ENCODE assay signal across 8 cellular contexts in genomic region chr12:50110127-50110761, GRCh38. TPM values are rescaled to one million over a fixed set of nuclear protein-coding genes. Genes with fewer than 3 reads are reported as not detected.
DNase-seq lines count a peak whose midpoint lies in the region; ATAC-seq and TF ChIP-seq lines count a peak whose summit lies in the region.

No MANE protein-coding gene starts in this region.

- POLR2A ChIA-PET in A673 (lab: Charles Lee; ENCODE audit: low non-redundant PET) = no interaction called here

- intact Hi-C loops in A673 (cut with micrococcal nuclease; ENCODE audit: unreplicated experiment) (loop anchor here (2.0 kb wide), 1 partner anchor 57 kb away; the partner anchor contains the start of gene CERS5), thyroid gland (cut with DNase I) (no loop called here)

- no TSS peak for BruUV-seq in A673 (replicated peaks; lab: Mats Ljungman, UMichigan)

- H3K27me3 ChIP-seq in A673 (replicated peaks; ENCODE audit: insufficient read depth, low read depth, low read length, poor library complexity) (no peaks in the 10 kb centered on the region), WERI-Rb-1 (ENCODE audit: insufficient read depth, low read depth, severe bottlenecking) (no peaks in the 10 kb centered on the region), iPS-15b (ENCODE audit: control insufficient read depth, insufficient read depth, low read length) (no peaks in the 10 kb centered on the region), thyroid gland (no peaks in the 10 kb centered on the region)

- H3K4me1 ChIP-seq in A673 (ENCODE audit: insufficient read depth, low read length, poor library complexity, severe bottlenecking) = peaks cover 26% of the 10 kb centered on the region
- peaks cover 14% of the 10 kb centered on the region for H3K4me1 ChIP-seq in iPS-15b (ENCODE audit: control insufficient read depth, insufficient read depth, low read length)
- H3K4me1 ChIP-seq in thyroid gland = peaks cover 37 to 43% of the 10 kb centered on the region in 2 donors

- TF ChIP-seq CTCF in A673 (conservative IDR thresholded peaks at IDR 0.05; ENCODE audit: low read depth, low read length) = no peak
- TF ChIP-seq CTCF in WERI-Rb-1 (IDR thresholded peaks at IDR 0.05; ENCODE audit: low read depth, low read length) = no peak
- TF ChIP-seq CTCF in thyroid gland (IDR thresholded peaks at IDR 0.05) = no peak

- ATAC-seq in GM21723 (IDR thresholded peaks at IDR 0.05; ENCODE audit: unreplicated experiment) = peak; percentile 15
- no peak for ATAC-seq in HG03432 (IDR thresholded peaks at IDR 0.05; ENCODE audit: unreplicated experiment)
- no peak for ATAC-seq in GM21526 (IDR thresholded peaks at IDR 0.05; ENCODE audit: low FRiP score, unreplicated experiment)

- H3K9ac ChIP-seq in iPS-15b (ENCODE audit: low read depth, low read length) = peak overlapping the region; percentile 37

- no peak overlapping the region for H3K4me3 ChIP-seq in A673 (ENCODE audit: low read depth, low read length, poor library complexity, severe bottlenecking)
- no peak overlapping the region for H3K4me3 ChIP-seq in WERI-Rb-1 (ENCODE audit: low read depth, low read length)
- peak overlapping the region; percentile 22 for H3K4me3 ChIP-seq in iPS-15b (ENCODE audit: low read depth, low read length)
- no peak overlapping the region for H3K4me3 ChIP-seq in thyroid gland (replicated peaks in 1 of 3)

- peak; percentile 25 for DNase-seq in A673 (ENCODE audit: low spot score)
- DNase-seq in WERI-Rb-1 = peak; percentile 19
- peak; percentile 63 to 71 for DNase-seq in thyroid gland
- no peak for DNase-seq in H4 (ENCODE audit: low spot score)

- WGBS in thyroid gland, 2 donors = 32% methylated on average over 8 of the region's 8 CpGs

- TF ChIP-seq POLR2A in thyroid gland (IDR thresholded peaks at IDR 0.05) = no peak

- H3K27ac ChIP-seq in A673 (ENCODE audit: low read depth, low read length, poor library complexity, severe bottlenecking) = peak overlapping the region; percentile 49
- no peak overlapping the region; the same call in 1 of the 2 replicates for H3K27ac ChIP-seq in WERI-Rb-1
- peak overlapping the region; percentile 86 to 98 (median 95) for H3K27ac ChIP-seq in thyroid gland

- H3K9me3 ChIP-seq in A673 (ENCODE audit: low read depth, low read length, poor library complexity, severe bottlenecking) (no peaks in the 10 kb centered on the region), WERI-Rb-1 (ENCODE audit: severe bottlenecking) (no peaks in the 10 kb centered on the region), iPS-15b (ENCODE audit: control insufficient read depth, insufficient read depth, low read length) (no peaks in the 10 kb centered on the region), thyroid gland (no peaks in the 10 kb centered on the region)

- CTCF ChIA-PET in A673 (lab: Charles Lee) = interaction anchor here (0.5 to 2.7 kb wide), 7 partner anchors 9 to 350 kb away, joined by 3 to 21 read pairs (median 6); partner anchors contain the start of genes AQP5 and SMARCD1

- H3K36me3 ChIP-seq in A673 (ENCODE audit: insufficient read depth, low read length, poor library complexity, severe bottlenecking) (no peaks in the 10 kb centered on the region), WERI-Rb-1 (no peaks in the 10 kb centered on the region), iPS-15b (ENCODE audit: control insufficient read depth, insufficient read depth, low read length) (no peaks in the 10 kb centered on the region), thyroid gland (no peaks in the 10 kb centered on the region)

RNA-seq across cellular contexts. Expression of gene COX14, which starts 1.8 kb away (rescaled TPM):
- total RNA-seq in A673 (2021) = 25.4 and 28.7 TPM in 2 replicates
- total RNA-seq in thyroid gland = 100 to 1,000 TPM in 2 of 4 donors, 10 to 100 TPM in 2; 40.6 to 135 (median 90.9) TPM
- 64.8 and 70.3 TPM in 2 replicates for total RNA-seq in H4 (2014; rRNA removed; shearing (Covaris generic))

RNA-seq across cellular contexts. Expression of gene GPD1, which starts 6.4 kb away (rescaled TPM):
- total RNA-seq in A673 (2021) (0.58 and 1.3 TPM in 2 replicates), thyroid gland (10 to 100 TPM in 1 of 4 donors, 1 to 10 TPM in 3; 5.1 to 10.6 (median 7.1) TPM)
- total RNA-seq in H4 (2014; rRNA removed; shearing (Covaris generic)) = 0.25 TPM in 1 of 2 replicates, not detected in the other

RNA-seq across cellular contexts. Expression of gene SMARCD1, which starts 25.1 kb away (rescaled TPM):
- 141 and 152 TPM in 2 replicates for total RNA-seq in A673 (2021)
- 10 to 100 TPM; 67.2 to 92.9 (median 74.7) TPM for total RNA-seq in thyroid gland
- 52.7 and 64.3 TPM in 2 replicates for total RNA-seq in H4 (2014; rRNA removed; shearing (Covaris generic))

RNA-seq across cellular contexts. Expression of gene ASIC1, which starts 52.8 kb away (rescaled TPM):
- total RNA-seq in A673 (2021) (2.7 and 5.5 TPM in 2 replicates), thyroid gland (1 to 10 TPM in 1 of 4 donors, under 1 TPM in 3; 0.13 to 1.9 (median 0.43) TPM)
- total RNA-seq in H4 (2014; rRNA removed; shearing (Covaris generic)) = 1.6 and 3.4 TPM in 2 replicates

RNA-seq across cellular contexts. Expression of gene CERS5, which starts 56.9 kb away (rescaled TPM):
- total RNA-seq in A673 (2021) (57.0 and 63.7 TPM in 2 replicates), thyroid gland (10 to 100 TPM; 20.2 to 34.9 (median 29.5) TPM)
- total RNA-seq in H4 (2014; rRNA removed; shearing (Covaris generic)) = 11.7 and 15.8 TPM in 2 replicates
